Comparison of ENCODE assay signal across 21 cellular contexts in the genomic region with DNA sequence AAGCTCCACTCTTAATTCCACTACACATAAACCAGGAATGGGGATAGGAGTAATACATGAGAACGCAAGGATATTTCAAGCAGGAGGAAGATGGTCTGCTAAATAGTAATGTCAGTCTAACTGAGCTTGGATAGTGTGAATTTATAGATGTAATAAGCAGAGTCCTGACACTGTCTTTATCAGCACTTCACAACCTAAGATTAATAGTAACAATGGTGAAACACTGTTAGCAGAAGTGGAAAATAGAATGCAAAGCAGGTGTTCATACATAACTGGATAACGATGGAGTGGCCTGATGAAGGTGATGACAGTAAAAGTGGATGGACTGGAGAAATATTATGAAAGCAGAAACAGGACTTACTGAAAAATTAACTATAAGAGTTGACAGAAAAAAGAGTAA.
DNase-seq lines count a peak whose midpoint lies in the region; ATAC-seq, FAIRE-seq and TF ChIP-seq lines count a peak whose summit lies in the region.
"Had no signal": no experiment of that assay in that cellular context is flagged by ENCODE, and none has a peak within 500 bp of the region (broad histone marks: within the 10 kb centered on the region; RNA-seq: fewer than 3 reads in every experiment).

No MANE protein-coding gene starts in this region.

- POLR2A ChIA-PET in HepG2 (lab: Yijun Ruan, JAX) = no interaction called here

- TF ChIP-seq POLR2A in HepG2 (IDR thresholded peaks at IDR 0.05; ENCODE audit: insufficient read depth in 1 of 2, low read depth in 2 of 2, low read length in 2 of 2) (no peak), right lobe of liver (IDR thresholded peaks at IDR 0.05) (no peak)

- no peak for DNase-seq in Right ventricle myocardium superior
- DNase-seq in left cardiac atrium = no peak
- no peak for DNase-seq in HepG2 (ENCODE audit: low spot score)
- DNase-seq in right lobe of liver = no peak
- DNase-seq in central memory CD8-positive, alpha-beta T cell (ENCODE audit: low spot score in 2 of 2) = no peak
- no peak for DNase-seq in cerebellar nuclear complex (lab: John Stamatoyannopoulos, UW)
- DNase-seq in activated T-cell treated with anti-CD3 and anti-CD28 coated beads, Interleukin-2, amount 50 U/mL, for 1 hour = no peak
- DNase-seq: 8988T; AML-193; BE2C; CD4-positive, alpha-beta T cell; CD8-positive, alpha-beta memory T cell; DMS53; DMS79 treated with DMSO at 0.1 percent for 48 hours; GF-D8; HFFc6 had no signal

- no peaks in the 10 kb centered on the region for H3K27me3 Mint-ChIP-seq in central memory CD8-positive, alpha-beta T cell
- H3K27me3 Mint-ChIP-seq: CD4-positive, alpha-beta T cell; CD8-positive, alpha-beta memory T cell had no signal

- CTCF ChIA-PET in HepG2 (lab: Yijun Ruan, JAX; ENCODE audit: low intra/inter-chr PET ratio, low total read pairs) = no interaction called here

- intact Hi-C loops in Right ventricle myocardium superior (cut with DNase I) (no loop called here), left cardiac atrium (cut with DNase I) (no loop called here), HepG2 (cut with micrococcal nuclease; ENCODE audit: unreplicated experiment) (loop anchor here (5.0 kb wide), 1 partner anchor 38 kb away; no protein-coding TSS in a partner anchor), right lobe of liver (cut with DNase I) (no loop called here)

- TF ChIP-seq EP300 in HepG2 (IDR thresholded peaks at IDR 0.05; ENCODE audit: low read depth in 2 of 2, low read length in 2 of 2) = no peak
- no peak for TF ChIP-seq EP300 in HepG2 (CRISPR knock-in tag; IDR thresholded peaks at IDR 0.05; ENCODE audit: borderline replicate concordance)

- WGBS in HepG2 (ENCODE audit: low lambda C conversion rate) = 95% methylated on average over 2 of the region's 2 CpGs
- WGBS in right lobe of liver (ENCODE audit: insufficient coverage, low coverage, low lambda C conversion rate, missing lambda C conversion rate) = 88% methylated on average over 2 of the region's 2 CpGs

- TF ChIP-seq CTCF in HepG2 (CRISPR knock-in tag; IDR thresholded peaks at IDR 0.05) (no peak), right lobe of liver (IDR thresholded peaks at IDR 0.05) (no peak)

- no peak overlapping the region for H3K4me2 ChIP-seq in HepG2 (ENCODE audit: low read depth, low read length)
- H3K4me2 ChIP-seq: BLaER1 treated with 17β-estradiol and CSF1 and Interleukin-3, amounts not matched to agents 10 nM and 100 nM; GM23338 had no signal

- peak; percentile 52 for ATAC-seq in Right ventricle myocardium superior (ENCODE audit: poor library complexity)
- ATAC-seq in left cardiac atrium = no peak
- no peak for ATAC-seq in HepG2
- no peak for ATAC-seq in right lobe of liver
- ATAC-seq in central memory CD8-positive, alpha-beta T cell (replicated peaks; ENCODE audit: extremely low read depth, poor library complexity, severe bottlenecking) = no peak
- ATAC-seq: GM23338 had no signal

- H3K9me3 Mint-ChIP-seq in central memory CD8-positive, alpha-beta T cell = no peaks in the 10 kb centered on the region
- H3K9me3 Mint-ChIP-seq: CD4-positive, alpha-beta T cell; GM23338; HFFc6 had no signal

- no peak overlapping the region for H2AFZ ChIP-seq in HepG2 (ENCODE audit: low read length)
- H2AFZ ChIP-seq: GM23338 had no signal

- no peaks in the 10 kb centered on the region for H3K4me1 ChIP-seq in HepG2 (ENCODE audit: insufficient read depth, low read length)
- no peaks in the 10 kb centered on the region for H3K4me1 ChIP-seq in right lobe of liver
- H3K4me1 ChIP-seq: BE2C; BLaER1 treated with 17β-estradiol and CSF1 and Interleukin-3, amounts not matched to agents 10 nM and 100 nM; HAP-1 had no signal

- H4K20me1 ChIP-seq in HepG2 (ENCODE audit: insufficient read depth, low read length) = peaks cover 48% of the 10 kb centered on the region

- H3K4me3 ChIP-seq in HepG2 (replicated peaks in 1 of 3; ENCODE audit: insufficient read depth in 1 of 3, low read depth in 2 of 3, low read length in 3 of 3) = no peak overlapping the region
- no peak overlapping the region for H3K4me3 ChIP-seq in right lobe of liver
- H3K4me3 ChIP-seq: BLaER1 treated with 17β-estradiol and CSF1 and Interleukin-3, amounts not matched to agents 10 nM and 100 nM; GM23338; HAP-1 had no signal

- FAIRE-seq in HepG2 (lab: Jason Lieb, UNC) = no peak
- FAIRE-seq: GM18507 had no signal

- peaks cover 9 to 40% of the 10 kb centered on the region in 2 experiments for H3K36me3 ChIP-seq in HepG2 (replicated peaks in 1 of 2; ENCODE audit: control insufficient read depth in 1 of 2, insufficient read depth in 2 of 2, low read length in 2 of 2)
- H3K36me3 ChIP-seq in right lobe of liver = no peaks in the 10 kb centered on the region
- H3K36me3 ChIP-seq: BE2C, HAP-1 had no signal

- no peak overlapping the region for H3K9ac ChIP-seq in HepG2 (ENCODE audit: insufficient read depth, low read depth, low read length)
- H3K9ac ChIP-seq: BLaER1 treated with 17β-estradiol and CSF1 and Interleukin-3, amounts not matched to agents 10 nM and 100 nM had no signal

- no peak for TF ChIP-seq RAD21 in HepG2 (CRISPR knock-in tag; IDR thresholded peaks at IDR 0.05)

- H3K27ac ChIP-seq in HepG2 (ENCODE audit: extremely low read length, insufficient read depth, low read length) = no peak overlapping the region
- no peak overlapping the region for H3K27ac ChIP-seq in right lobe of liver
- H3K27ac ChIP-seq: BLaER1 treated with 17β-estradiol and CSF1 and Interleukin-3, amounts not matched to agents 10 nM and 100 nM had no signal

- no peak overlapping the region for H3K4me3 Mint-ChIP-seq in central memory CD8-positive, alpha-beta T cell
- H3K4me3 Mint-ChIP-seq: CD14-positive monocyte; CD4-positive, alpha-beta T cell; CD8-positive, alpha-beta memory T cell; GM23338; HFFc6 had no signal

- H3K27ac Mint-ChIP-seq in central memory CD8-positive, alpha-beta T cell (ENCODE audit: low read depth) = peak overlapping the region; percentile 20
- H3K27ac Mint-ChIP-seq: CD4-positive, alpha-beta T cell; GM23338; HFFc6 had no signal

- H3K4me1 Mint-ChIP-seq in central memory CD8-positive, alpha-beta T cell = peaks cover 31% of the 10 kb centered on the region
- H3K4me1 Mint-ChIP-seq: CD14-positive monocyte, GM23338 had no signal

- peaks cover 89% of the 10 kb centered on the region for H3K79me2 ChIP-seq in HepG2 (ENCODE audit: insufficient read depth, low read length)

- BruUV-seq in HepG2 (replicated peaks; lab: Mats Ljungman, UMichigan) = no TSS peak

- in situ Hi-C loops in HepG2 (cut with HindIII; ENCODE audit: extremely low pct_ligation_motif_present, low pct_unique_long_range_greater_than_20kb) = no loop called here

- H3K36me3 Mint-ChIP-seq in central memory CD8-positive, alpha-beta T cell (ENCODE audit: insufficient read depth) = peaks cover 5% of the 10 kb centered on the region

- H3K27me3 ChIP-seq in HepG2 (ENCODE audit: control insufficient read depth in 1 of 2, insufficient read depth in 2 of 2, low read length in 2 of 2) (no peaks in the 10 kb centered on the region), right lobe of liver (no peaks in the 10 kb centered on the region)
- H3K27me3 ChIP-seq: BE2C; BLaER1 treated with 17β-estradiol and CSF1 and Interleukin-3, amounts not matched to agents 10 nM and 100 nM had no signal

- no peaks in the 10 kb centered on the region for H3K9me3 ChIP-seq in HepG2 (ENCODE audit: low read length)
- H3K9me3 ChIP-seq in right lobe of liver = no peaks in the 10 kb centered on the region
- H3K9me3 ChIP-seq: BE2C had no signal

TF ChIP-seq in HepG2, 621 proteins besides CTCF, POLR2A, EP300 and RAD21:
- TF ChIP-seq RBM22 (optimal IDR thresholded peaks at IDR 0.05; ENCODE audit: low read length) (peak; percentile 47), DNMT1 (CRISPR knock-in tag; IDR thresholded peaks at IDR 0.05) (no peak), ZNF30 (CRISPR knock-in tag; IDR thresholded peaks at IDR 0.05) (no peak)
